17 cellular contexts compared by ENCODE assay signal in genomic region chr6:123529843-123530242, GRCh38.
DNase-seq lines count a peak whose midpoint lies in the region; ATAC-seq lines count a peak whose summit lies in the region.
"Had no signal": no experiment of that assay in that cellular context is flagged by ENCODE, and none has a peak within 500 bp of the region (broad histone marks: within the 10 kb centered on the region; RNA-seq: fewer than 3 reads in every experiment).

No MANE protein-coding gene starts in this region.

- H2BK15ac ChIP-seq in neuronal stem cell (ENCODE audit: low read length), result no peak overlapping the region

- H3K4me3 Mint-ChIP-seq in naive thymus-derived CD4-positive, alpha-beta T cell, result no peak overlapping the region
- H3K4me3 Mint-ChIP-seq: activated CD4-positive, alpha-beta T cell treated with anti-CD3 and anti-CD28 coated beads for 36 hours; activated naive CD8-positive, alpha-beta T cell treated with anti-CD3 and anti-CD28 coated beads, Interleukin-2, amount 50 U/mL, for 24 hours; CD8-positive, alpha-beta T cell had no signal

- H4K91ac ChIP-seq in neuronal stem cell (ENCODE audit: low read depth, low read length, poor library complexity), result no peak overlapping the region

- ATAC-seq in naive thymus-derived CD4-positive, alpha-beta T cell, result no peak
- ATAC-seq in HG03175 (IDR thresholded peaks at IDR 0.05; ENCODE audit: unreplicated experiment), result no peak
- ATAC-seq: activated CD4-positive, alpha-beta T cell treated with anti-CD3 and anti-CD28 coated beads for 36 hours; activated naive CD8-positive, alpha-beta T cell treated with anti-CD3 and anti-CD28 coated beads, Interleukin-2, amount 50 U/mL, for 24 hours; CD8-positive, alpha-beta T cell had no signal

- POLR2A ChIA-PET in naive thymus-derived CD4-positive, alpha-beta T cell (lab: Charles Lee), result no interaction called here

- no peaks in the 10 kb centered on the region for H3K27me3 ChIP-seq in neuronal stem cell (ENCODE audit: control insufficient read depth in 3 of 3, insufficient read depth in 3 of 3, low read depth in 1 of 3, low read length in 3 of 3)
- H3K27me3 ChIP-seq in naive thymus-derived CD4-positive, alpha-beta T cell (ENCODE audit: control insufficient read depth in 2 of 2, insufficient read depth in 2 of 2, low read length in 2 of 2), result no peaks in the 10 kb centered on the region
- H3K27me3 ChIP-seq: esophagus squamous epithelium, spleen had no signal

- H2BK5ac ChIP-seq in neuronal stem cell (ENCODE audit: low read length), result no peak overlapping the region

- H3K4ac ChIP-seq in neuronal stem cell (ENCODE audit: low read length), result no peak overlapping the region

- no peaks in the 10 kb centered on the region for H3K36me3 ChIP-seq in neuronal stem cell (replicated peaks in 1 of 2; ENCODE audit: control insufficient read depth in 2 of 2, insufficient read depth in 2 of 2, low read length in 2 of 2)
- H3K36me3 ChIP-seq in naive thymus-derived CD4-positive, alpha-beta T cell (ENCODE audit: control insufficient read depth in 2 of 3, insufficient read depth in 3 of 3, low read length in 3 of 3), result no peaks in the 10 kb centered on the region
- H3K36me3 ChIP-seq: esophagus squamous epithelium, spleen had no signal

- WGBS in neuronal stem cell (ENCODE audit: extremely low coverage in 2 of 2, insufficient read length in 2 of 2, insufficient replicate concordance in 1 of 2), 2 donors, result no CpG with 5 or more reads among the region's 1 CpG

- H3K27ac ChIP-seq in neuronal stem cell (replicated peaks; ENCODE audit: low read length), result no peak overlapping the region
- H3K27ac ChIP-seq in naive thymus-derived CD4-positive, alpha-beta T cell (ENCODE audit: low read depth, low read length), result no peak overlapping the region
- H3K27ac ChIP-seq: esophagus squamous epithelium, spleen had no signal

- no peak overlapping the region for H4K8ac ChIP-seq in neuronal stem cell (ENCODE audit: low read depth, low read length)

- peaks cover 0 to 13% (median 3%) of the 10 kb centered on the region in 11 donors for H3K9me3 Mint-ChIP-seq in naive thymus-derived CD4-positive, alpha-beta T cell

- no peak overlapping the region for H3K14ac ChIP-seq in neuronal stem cell (ENCODE audit: low read length)

- H2AK5ac ChIP-seq in neuronal stem cell (ENCODE audit: low read depth, low read length), result no peak overlapping the region

- H3K4me1 Mint-ChIP-seq in naive thymus-derived CD4-positive, alpha-beta T cell, result no peaks in the 10 kb centered on the region
- H3K4me1 Mint-ChIP-seq: activated CD4-positive, alpha-beta T cell treated with anti-CD3 and anti-CD28 coated beads for 36 hours; activated naive CD8-positive, alpha-beta T cell treated with anti-CD3 and anti-CD28 coated beads, Interleukin-2, amount 50 U/mL, for 24 hours had no signal

- DNase-seq in Daoy (ENCODE audit: low read depth), result peak; percentile 10
- peak; percentile 69 for DNase-seq in H4 (ENCODE audit: low spot score)
- DNase-seq in RPMI7951 (ENCODE audit: low read depth), result peak; percentile 71
- peak; percentile 73 for DNase-seq in kidney tubule cell (ENCODE audit: low spot score)
- DNase-seq in NCI-H2107 treated with DMSO at 0.1 percent for 48 hours (lab: John Stamatoyannopoulos, UW; ENCODE audit: unreplicated experiment), result no peak
- no peak for DNase-seq in neuronal stem cell (ENCODE audit: low spot score)
- no peak for DNase-seq in naive thymus-derived CD4-positive, alpha-beta T cell
- DNase-seq: activated CD4-positive, alpha-beta T cell treated with anti-CD3 and anti-CD28 coated beads for 36 hours; activated naive CD8-positive, alpha-beta T cell treated with anti-CD3 and anti-CD28 coated beads, Interleukin-2, amount 50 U/mL, for 24 hours; activated T-cell treated with anti-CD3 and anti-CD28 coated beads for 4 hours; CD8-positive, alpha-beta T cell; esophagus squamous epithelium; GOT3; MM.1S; occipital lobe; spleen had no signal

- no peak overlapping the region for H3K4me2 ChIP-seq in neuronal stem cell (ENCODE audit: insufficient read depth, low read length, poor library complexity, severe bottlenecking)

- H3K27me3 Mint-ChIP-seq in naive thymus-derived CD4-positive, alpha-beta T cell, result no peaks in the 10 kb centered on the region
- H3K27me3 Mint-ChIP-seq: activated CD4-positive, alpha-beta T cell treated with anti-CD3 and anti-CD28 coated beads for 36 hours; activated naive CD8-positive, alpha-beta T cell treated with anti-CD3 and anti-CD28 coated beads, Interleukin-2, amount 50 U/mL, for 24 hours had no signal

- no peak overlapping the region for H3K18ac ChIP-seq in neuronal stem cell (ENCODE audit: low read length)

- no peak overlapping the region for H3K9ac ChIP-seq in neuronal stem cell (ENCODE audit: low read depth, low read length, poor library complexity)

- H3K23ac ChIP-seq in neuronal stem cell (ENCODE audit: low read depth, low read length, poor library complexity), result no peak overlapping the region

- H2AFZ ChIP-seq in neuronal stem cell (ENCODE audit: low read length), result no peak overlapping the region

- no peaks in the 10 kb centered on the region for H3K9me3 ChIP-seq in neuronal stem cell (replicated peaks in 1 of 2; ENCODE audit: control insufficient read depth in 2 of 2, insufficient read depth in 1 of 2, low read depth in 1 of 2, low read length in 2 of 2)
- no peaks in the 10 kb centered on the region for H3K9me3 ChIP-seq in naive thymus-derived CD4-positive, alpha-beta T cell (ENCODE audit: control insufficient read depth in 2 of 3, low read length in 3 of 3)
- H3K9me3 ChIP-seq: esophagus squamous epithelium, spleen had no signal

- H3K4me1 ChIP-seq in neuronal stem cell (ENCODE audit: control insufficient read depth in 2 of 2, insufficient read depth in 1 of 2, low read depth in 1 of 2, low read length in 2 of 2), result no peaks in the 10 kb centered on the region
- no peaks in the 10 kb centered on the region for H3K4me1 ChIP-seq in naive thymus-derived CD4-positive, alpha-beta T cell (ENCODE audit: control insufficient read depth in 2 of 2, insufficient read depth in 2 of 2, low read length in 2 of 2)
- H3K4me1 ChIP-seq: esophagus squamous epithelium, spleen had no signal

- no peak overlapping the region for H3K27ac Mint-ChIP-seq in naive thymus-derived CD4-positive, alpha-beta T cell
- H3K27ac Mint-ChIP-seq: activated CD4-positive, alpha-beta T cell treated with anti-CD3 and anti-CD28 coated beads for 36 hours; activated naive CD8-positive, alpha-beta T cell treated with anti-CD3 and anti-CD28 coated beads, Interleukin-2, amount 50 U/mL, for 24 hours; CD8-positive, alpha-beta T cell had no signal

- intact Hi-C loops in naive thymus-derived CD4-positive, alpha-beta T cell (cut with micrococcal nuclease), result no loop called here

- no peak overlapping the region for H3K4me3 ChIP-seq in neuronal stem cell (ENCODE audit: low read length in 2 of 2)
- no peak overlapping the region for H3K4me3 ChIP-seq in naive thymus-derived CD4-positive, alpha-beta T cell (ENCODE audit: low read length)
- H3K4me3 ChIP-seq: esophagus squamous epithelium, spleen had no signal

- H2BK120ac ChIP-seq in neuronal stem cell (ENCODE audit: low read depth, low read length), result no peak overlapping the region

- CTCF ChIA-PET in naive thymus-derived CD4-positive, alpha-beta T cell (lab: Charles Lee), result no interaction called here

- no peaks in the 10 kb centered on the region for H3K36me3 Mint-ChIP-seq in naive thymus-derived CD4-positive, alpha-beta T cell
- H3K36me3 Mint-ChIP-seq: CD8-positive, alpha-beta T cell had no signal

- no peaks in the 10 kb centered on the region for H3K79me1 ChIP-seq in neuronal stem cell (ENCODE audit: low read depth, low read length)

- H2BK12ac ChIP-seq in neuronal stem cell (ENCODE audit: low read length), result no peak overlapping the region

Comparison
In these comparisons a context has a peak if more than half of its experiments do, and no peak if none do; other contexts are left out.
1. DNase-seq: peak in Daoy (single experiment), H4 (single experiment), RPMI7951 (single experiment) and kidney tubule cell (single experiment); none in NCI-H2107 treated with DMSO at 0.1 percent for 48 hours (single experiment), neuronal stem cell (single experiment) and naive thymus-derived CD4-positive, alpha-beta T cell (0 of 9).